Comparison of ENCODE assay signal across 1 cellular context in the genomic region with DNA sequence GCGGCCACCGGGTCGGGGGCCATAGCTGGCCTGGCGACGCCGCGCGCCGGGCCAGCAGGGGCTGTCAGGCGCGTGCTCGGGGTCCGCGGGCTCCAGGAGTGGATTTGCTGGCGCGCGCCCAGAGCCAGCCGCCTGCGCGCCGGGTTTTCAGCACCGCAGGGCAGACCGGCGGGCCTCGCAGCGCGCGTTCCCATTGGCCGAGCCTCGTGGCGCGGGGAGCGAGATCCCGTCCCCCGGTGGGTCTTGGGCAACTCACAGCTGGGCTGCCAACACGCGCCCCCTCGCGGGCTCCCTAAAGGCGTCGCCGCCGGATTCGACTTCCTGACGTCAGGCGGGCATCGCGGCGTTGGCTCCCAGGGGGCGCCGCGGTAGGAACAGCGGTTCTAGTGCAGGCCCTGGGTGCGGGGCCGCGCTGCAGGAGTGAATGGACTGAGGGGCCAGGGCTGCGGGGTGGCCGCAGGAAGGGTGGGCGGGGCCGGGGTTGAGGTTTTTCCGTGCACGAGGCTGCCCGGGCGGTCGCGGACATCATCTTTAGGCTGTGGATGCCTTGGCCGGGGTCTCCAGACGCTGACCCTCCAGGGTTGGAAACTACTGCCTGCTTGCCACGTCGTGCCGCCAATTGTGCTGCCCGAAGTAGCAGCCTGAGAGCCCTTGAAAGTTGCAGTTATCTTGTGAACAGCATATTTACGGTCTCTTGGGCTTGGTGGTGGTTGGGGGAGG.
TF ChIP-seq lines count a peak whose summit lies in the region.

A gene (minus strand): TSS at position 268 of the 720 bp plus-strand sequence. CDS start 74 bp downstream, at position 194.

TF ChIP-seq in HEK293, 187 proteins besides CTCF, POLR2A, EP300 and RAD21 (continued from another document and continues in another):
- TF ChIP-seq, protein P1, sequence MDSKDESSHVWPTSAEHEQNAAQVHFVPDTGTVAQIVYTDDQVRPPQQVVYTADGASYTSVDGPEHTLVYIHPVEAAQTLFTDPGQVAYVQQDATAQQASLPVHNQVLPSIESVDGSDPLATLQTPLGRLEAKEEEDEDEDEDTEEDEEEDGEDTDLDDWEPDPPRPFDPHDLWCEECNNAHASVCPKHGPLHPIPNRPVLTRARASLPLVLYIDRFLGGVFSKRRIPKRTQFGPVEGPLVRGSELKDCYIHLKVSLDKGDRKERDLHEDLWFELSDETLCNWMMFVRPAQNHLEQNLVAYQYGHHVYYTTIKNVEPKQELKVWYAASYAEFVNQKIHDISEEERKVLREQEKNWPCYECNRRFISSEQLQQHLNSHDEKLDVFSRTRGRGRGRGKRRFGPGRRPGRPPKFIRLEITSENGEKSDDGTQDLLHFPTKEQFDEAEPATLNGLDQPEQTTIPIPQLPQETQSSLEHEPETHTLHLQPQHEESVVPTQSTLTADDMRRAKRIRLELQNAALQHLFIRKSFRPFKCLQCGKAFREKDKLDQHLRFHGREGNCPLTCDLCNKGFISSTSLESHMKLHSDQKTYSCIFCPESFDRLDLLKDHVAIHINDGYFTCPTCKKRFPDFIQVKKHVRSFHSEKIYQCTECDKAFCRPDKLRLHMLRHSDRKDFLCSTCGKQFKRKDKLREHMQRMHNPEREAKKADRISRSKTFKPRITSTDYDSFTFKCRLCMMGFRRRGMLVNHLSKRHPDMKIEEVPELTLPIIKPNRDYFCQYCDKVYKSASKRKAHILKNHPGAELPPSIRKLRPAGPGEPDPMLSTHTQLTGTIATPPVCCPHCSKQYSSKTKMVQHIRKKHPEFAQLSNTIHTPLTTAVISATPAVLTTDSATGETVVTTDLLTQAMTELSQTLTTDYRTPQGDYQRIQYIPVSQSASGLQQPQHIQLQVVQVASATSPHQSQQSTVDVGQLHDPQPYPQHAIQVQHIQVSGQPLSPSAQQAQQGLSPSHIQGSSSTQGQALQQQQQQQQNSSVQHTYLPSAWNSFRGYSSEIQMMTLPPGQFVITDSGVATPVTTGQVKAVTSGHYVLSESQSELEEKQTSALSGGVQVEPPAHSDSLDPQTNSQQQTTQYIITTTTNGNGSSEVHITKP (tag by site-specific recombination; IDR thresholded peaks at IDR 0.05) = peak; percentile 50
- no peak for TF ChIP-seq ZNF16 (tag by site-specific recombination; IDR thresholded peaks at IDR 0.05; ENCODE audit: low read depth)
- TF ChIP-seq KLF1 (tag by site-specific recombination; IDR thresholded peaks at IDR 0.05) = peak; percentile 46
- TF ChIP-seq ZNF664 (tag by site-specific recombination; IDR thresholded peaks at IDR 0.05) = no peak
- TF ChIP-seq ZNF341 (tag by site-specific recombination; IDR thresholded peaks at IDR 0.05; ENCODE audit: low read depth) = peak; percentile 76
- peak; percentile 85 for TF ChIP-seq GLIS1 (tag by site-specific recombination; IDR thresholded peaks at IDR 0.05)
- TF ChIP-seq IKZF3 (tag by site-specific recombination; IDR thresholded peaks at IDR 0.05) = peak; percentile 53; the same call in 1 of the 2 replicates
- TF ChIP-seq, protein P2, sequence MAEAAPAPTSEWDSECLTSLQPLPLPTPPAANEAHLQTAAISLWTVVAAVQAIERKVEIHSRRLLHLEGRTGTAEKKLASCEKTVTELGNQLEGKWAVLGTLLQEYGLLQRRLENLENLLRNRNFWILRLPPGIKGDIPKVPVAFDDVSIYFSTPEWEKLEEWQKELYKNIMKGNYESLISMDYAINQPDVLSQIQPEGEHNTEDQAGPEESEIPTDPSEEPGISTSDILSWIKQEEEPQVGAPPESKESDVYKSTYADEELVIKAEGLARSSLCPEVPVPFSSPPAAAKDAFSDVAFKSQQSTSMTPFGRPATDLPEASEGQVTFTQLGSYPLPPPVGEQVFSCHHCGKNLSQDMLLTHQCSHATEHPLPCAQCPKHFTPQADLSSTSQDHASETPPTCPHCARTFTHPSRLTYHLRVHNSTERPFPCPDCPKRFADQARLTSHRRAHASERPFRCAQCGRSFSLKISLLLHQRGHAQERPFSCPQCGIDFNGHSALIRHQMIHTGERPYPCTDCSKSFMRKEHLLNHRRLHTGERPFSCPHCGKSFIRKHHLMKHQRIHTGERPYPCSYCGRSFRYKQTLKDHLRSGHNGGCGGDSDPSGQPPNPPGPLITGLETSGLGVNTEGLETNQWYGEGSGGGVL (tag by site-specific recombination; IDR thresholded peaks at IDR 0.05) = peak; percentile 42
- no peak for TF ChIP-seq MYNN (tag by site-specific recombination; IDR thresholded peaks at IDR 0.05; ENCODE audit: borderline replicate concordance)
- peak; percentile 18; the same call in 1 of the 2 replicates for TF ChIP-seq KLF9 (tag by site-specific recombination; IDR thresholded peaks at IDR 0.05; ENCODE audit: low read depth)
- TF ChIP-seq ZNF23 (tag by site-specific recombination; IDR thresholded peaks at IDR 0.05; ENCODE audit: borderline replicate concordance) = no peak
- TF ChIP-seq, protein P3, sequence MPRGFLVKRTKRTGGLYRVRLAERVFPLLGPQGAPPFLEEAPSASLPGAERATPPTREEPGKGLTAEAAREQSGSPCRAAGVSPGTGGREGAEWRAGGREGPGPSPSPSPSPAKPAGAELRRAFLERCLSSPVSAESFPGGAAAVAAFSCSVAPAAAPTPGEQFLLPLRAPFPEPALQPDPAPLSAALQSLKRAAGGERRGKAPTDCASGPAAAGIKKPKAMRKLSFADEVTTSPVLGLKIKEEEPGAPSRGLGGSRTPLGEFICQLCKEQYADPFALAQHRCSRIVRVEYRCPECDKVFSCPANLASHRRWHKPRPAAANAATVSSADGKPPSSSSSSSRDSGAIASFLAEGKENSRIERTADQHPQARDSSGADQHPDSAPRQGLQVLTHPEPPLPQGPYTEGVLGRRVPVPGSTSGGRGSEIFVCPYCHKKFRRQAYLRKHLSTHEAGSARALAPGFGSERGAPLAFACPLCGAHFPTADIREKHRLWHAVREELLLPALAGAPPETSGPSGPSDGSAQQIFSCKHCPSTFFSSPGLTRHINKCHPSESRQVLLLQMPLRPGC (tag by site-specific recombination; IDR thresholded peaks at IDR 0.05) = peak; percentile 34; the same call in 1 of the 2 replicates
- TF ChIP-seq, protein P4, sequence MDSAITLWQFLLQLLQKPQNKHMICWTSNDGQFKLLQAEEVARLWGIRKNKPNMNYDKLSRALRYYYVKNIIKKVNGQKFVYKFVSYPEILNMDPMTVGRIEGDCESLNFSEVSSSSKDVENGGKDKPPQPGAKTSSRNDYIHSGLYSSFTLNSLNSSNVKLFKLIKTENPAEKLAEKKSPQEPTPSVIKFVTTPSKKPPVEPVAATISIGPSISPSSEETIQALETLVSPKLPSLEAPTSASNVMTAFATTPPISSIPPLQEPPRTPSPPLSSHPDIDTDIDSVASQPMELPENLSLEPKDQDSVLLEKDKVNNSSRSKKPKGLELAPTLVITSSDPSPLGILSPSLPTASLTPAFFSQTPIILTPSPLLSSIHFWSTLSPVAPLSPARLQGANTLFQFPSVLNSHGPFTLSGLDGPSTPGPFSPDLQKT (IDR thresholded peaks at IDR 0.05; ENCODE audit: borderline replicate concordance, low read depth, low read length) = no peak
- TF ChIP-seq, protein P5, sequence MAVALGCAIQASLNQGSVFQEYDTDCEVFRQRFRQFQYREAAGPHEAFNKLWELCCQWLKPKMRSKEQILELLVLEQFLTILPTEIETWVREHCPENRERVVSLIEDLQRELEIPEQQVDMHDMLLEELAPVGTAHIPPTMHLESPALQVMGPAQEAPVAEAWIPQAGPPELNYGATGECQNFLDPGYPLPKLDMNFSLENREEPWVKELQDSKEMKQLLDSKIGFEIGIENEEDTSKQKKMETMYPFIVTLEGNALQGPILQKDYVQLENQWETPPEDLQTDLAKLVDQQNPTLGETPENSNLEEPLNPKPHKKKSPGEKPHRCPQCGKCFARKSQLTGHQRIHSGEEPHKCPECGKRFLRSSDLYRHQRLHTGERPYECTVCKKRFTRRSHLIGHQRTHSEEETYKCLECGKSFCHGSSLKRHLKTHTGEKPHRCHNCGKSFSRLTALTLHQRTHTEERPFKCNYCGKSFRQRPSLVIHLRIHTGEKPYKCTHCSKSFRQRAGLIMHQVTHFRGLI (tag by site-specific recombination; IDR thresholded peaks at IDR 0.05) = peak; percentile 31; the same call in 1 of the 2 replicates
- TF ChIP-seq, protein P6, sequence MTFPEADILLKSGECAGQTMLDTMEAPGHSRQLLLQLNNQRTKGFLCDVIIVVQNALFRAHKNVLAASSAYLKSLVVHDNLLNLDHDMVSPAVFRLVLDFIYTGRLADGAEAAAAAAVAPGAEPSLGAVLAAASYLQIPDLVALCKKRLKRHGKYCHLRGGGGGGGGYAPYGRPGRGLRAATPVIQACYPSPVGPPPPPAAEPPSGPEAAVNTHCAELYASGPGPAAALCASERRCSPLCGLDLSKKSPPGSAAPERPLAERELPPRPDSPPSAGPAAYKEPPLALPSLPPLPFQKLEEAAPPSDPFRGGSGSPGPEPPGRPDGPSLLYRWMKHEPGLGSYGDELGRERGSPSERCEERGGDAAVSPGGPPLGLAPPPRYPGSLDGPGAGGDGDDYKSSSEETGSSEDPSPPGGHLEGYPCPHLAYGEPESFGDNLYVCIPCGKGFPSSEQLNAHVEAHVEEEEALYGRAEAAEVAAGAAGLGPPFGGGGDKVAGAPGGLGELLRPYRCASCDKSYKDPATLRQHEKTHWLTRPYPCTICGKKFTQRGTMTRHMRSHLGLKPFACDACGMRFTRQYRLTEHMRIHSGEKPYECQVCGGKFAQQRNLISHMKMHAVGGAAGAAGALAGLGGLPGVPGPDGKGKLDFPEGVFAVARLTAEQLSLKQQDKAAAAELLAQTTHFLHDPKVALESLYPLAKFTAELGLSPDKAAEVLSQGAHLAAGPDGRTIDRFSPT (tag by site-specific recombination; IDR thresholded peaks at IDR 0.05) = peak; percentile 87
- peak; percentile 25; the same call in 1 of the 2 replicates for TF ChIP-seq ZNF394 (tag by site-specific recombination; IDR thresholded peaks at IDR 0.05; ENCODE audit: borderline replicate concordance)
- TF ChIP-seq ZNF324 (tag by site-specific recombination; IDR thresholded peaks at IDR 0.05) = no peak
- TF ChIP-seq KLF10 (tag by site-specific recombination; IDR thresholded peaks at IDR 0.05) = peak; percentile 72
- TF ChIP-seq ZNF596 (tag by site-specific recombination; IDR thresholded peaks at IDR 0.05) = 0 out of 2 replicates have a peak, but pooled peaks have one; percentile 37
- TF ChIP-seq, protein P7, sequence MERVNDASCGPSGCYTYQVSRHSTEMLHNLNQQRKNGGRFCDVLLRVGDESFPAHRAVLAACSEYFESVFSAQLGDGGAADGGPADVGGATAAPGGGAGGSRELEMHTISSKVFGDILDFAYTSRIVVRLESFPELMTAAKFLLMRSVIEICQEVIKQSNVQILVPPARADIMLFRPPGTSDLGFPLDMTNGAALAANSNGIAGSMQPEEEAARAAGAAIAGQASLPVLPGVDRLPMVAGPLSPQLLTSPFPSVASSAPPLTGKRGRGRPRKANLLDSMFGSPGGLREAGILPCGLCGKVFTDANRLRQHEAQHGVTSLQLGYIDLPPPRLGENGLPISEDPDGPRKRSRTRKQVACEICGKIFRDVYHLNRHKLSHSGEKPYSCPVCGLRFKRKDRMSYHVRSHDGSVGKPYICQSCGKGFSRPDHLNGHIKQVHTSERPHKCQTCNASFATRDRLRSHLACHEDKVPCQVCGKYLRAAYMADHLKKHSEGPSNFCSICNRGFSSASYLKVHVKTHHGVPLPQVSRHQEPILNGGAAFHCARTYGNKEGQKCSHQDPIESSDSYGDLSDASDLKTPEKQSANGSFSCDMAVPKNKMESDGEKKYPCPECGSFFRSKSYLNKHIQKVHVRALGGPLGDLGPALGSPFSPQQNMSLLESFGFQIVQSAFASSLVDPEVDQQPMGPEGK (tag by site-specific recombination; IDR thresholded peaks at IDR 0.05) = peak; percentile 93
- peak; percentile 80; the same call in 1 of the 2 replicates for TF ChIP-seq ZNF76 (tag by site-specific recombination; IDR thresholded peaks at IDR 0.05; ENCODE audit: borderline replicate concordance, low read depth)
- TF ChIP-seq ZNF544 (tag by site-specific recombination; IDR thresholded peaks at IDR 0.05) = no peak
- peak; percentile 68 for TF ChIP-seq ZBTB48 (tag by site-specific recombination; IDR thresholded peaks at IDR 0.05)
- TF ChIP-seq, protein P8, sequence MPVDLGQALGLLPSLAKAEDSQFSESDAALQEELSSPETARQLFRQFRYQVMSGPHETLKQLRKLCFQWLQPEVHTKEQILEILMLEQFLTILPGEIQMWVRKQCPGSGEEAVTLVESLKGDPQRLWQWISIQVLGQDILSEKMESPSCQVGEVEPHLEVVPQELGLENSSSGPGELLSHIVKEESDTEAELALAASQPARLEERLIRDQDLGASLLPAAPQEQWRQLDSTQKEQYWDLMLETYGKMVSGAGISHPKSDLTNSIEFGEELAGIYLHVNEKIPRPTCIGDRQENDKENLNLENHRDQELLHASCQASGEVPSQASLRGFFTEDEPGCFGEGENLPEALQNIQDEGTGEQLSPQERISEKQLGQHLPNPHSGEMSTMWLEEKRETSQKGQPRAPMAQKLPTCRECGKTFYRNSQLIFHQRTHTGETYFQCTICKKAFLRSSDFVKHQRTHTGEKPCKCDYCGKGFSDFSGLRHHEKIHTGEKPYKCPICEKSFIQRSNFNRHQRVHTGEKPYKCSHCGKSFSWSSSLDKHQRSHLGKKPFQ (tag by site-specific recombination; IDR thresholded peaks at IDR 0.05) = no peak
- peak; percentile 50; the same call in 1 of the 2 replicates for TF ChIP-seq YY1 (tag by site-specific recombination; IDR thresholded peaks at IDR 0.05)
- peak; percentile 97 for TF ChIP-seq ZIC2 (tag by site-specific recombination; IDR thresholded peaks at IDR 0.05)
- TF ChIP-seq, protein P9, sequence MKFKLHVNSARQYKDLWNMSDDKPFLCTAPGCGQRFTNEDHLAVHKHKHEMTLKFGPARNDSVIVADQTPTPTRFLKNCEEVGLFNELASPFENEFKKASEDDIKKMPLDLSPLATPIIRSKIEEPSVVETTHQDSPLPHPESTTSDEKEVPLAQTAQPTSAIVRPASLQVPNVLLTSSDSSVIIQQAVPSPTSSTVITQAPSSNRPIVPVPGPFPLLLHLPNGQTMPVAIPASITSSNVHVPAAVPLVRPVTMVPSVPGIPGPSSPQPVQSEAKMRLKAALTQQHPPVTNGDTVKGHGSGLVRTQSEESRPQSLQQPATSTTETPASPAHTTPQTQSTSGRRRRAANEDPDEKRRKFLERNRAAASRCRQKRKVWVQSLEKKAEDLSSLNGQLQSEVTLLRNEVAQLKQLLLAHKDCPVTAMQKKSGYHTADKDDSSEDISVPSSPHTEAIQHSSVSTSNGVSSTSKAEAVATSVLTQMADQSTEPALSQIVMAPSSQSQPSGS (tag by site-specific recombination; IDR thresholded peaks at IDR 0.05; ENCODE audit: low read depth) = peak; percentile 41
- TF ChIP-seq, protein P10, sequence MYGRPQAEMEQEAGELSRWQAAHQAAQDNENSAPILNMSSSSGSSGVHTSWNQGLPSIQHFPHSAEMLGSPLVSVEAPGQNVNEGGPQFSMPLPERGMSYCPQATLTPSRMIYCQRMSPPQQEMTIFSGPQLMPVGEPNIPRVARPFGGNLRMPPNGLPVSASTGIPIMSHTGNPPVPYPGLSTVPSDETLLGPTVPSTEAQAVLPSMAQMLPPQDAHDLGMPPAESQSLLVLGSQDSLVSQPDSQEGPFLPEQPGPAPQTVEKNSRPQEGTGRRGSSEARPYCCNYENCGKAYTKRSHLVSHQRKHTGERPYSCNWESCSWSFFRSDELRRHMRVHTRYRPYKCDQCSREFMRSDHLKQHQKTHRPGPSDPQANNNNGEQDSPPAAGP (tag by site-specific recombination; IDR thresholded peaks at IDR 0.05) = 0 out of 2 replicates have a peak, but pooled peaks have one; percentile 26
- TF ChIP-seq, protein P11, sequence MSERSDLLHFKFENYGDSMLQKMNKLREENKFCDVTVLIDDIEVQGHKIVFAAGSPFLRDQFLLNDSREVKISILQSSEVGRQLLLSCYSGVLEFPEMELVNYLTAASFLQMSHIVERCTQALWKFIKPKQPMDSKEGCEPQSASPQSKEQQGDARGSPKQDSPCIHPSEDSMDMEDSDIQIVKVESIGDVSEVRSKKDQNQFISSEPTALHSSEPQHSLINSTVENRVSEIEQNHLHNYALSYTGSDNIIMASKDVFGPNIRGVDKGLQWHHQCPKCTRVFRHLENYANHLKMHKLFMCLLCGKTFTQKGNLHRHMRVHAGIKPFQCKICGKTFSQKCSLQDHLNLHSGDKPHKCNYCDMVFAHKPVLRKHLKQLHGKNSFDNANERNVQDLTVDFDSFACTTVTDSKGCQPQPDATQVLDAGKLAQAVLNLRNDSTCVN (tag by site-specific recombination; optimal IDR thresholded peaks at IDR 0.05) = peak; percentile 94
- no peak for TF ChIP-seq ZXDB (tag by site-specific recombination; IDR thresholded peaks at IDR 0.05)
